ENCODE assay signal across 25 cellular contexts in the genomic region with DNA sequence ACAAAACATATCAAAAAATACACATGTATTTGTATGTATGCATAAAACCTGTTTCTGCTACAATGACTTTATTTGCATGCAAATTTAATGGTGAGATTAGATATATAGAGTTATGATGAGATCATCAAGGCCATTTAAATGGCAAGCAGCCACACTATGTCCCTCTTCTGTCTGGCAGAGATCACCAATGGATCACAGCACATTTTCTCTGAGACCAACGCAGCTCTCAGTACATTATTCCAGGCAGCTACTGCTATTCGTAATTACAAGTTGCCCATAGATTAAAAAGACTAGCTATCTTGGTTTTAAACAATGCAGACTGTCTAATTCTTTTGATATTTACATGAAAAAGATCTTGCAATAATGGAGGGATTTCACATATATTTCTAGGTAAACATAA.
DNase-seq lines count a peak whose midpoint lies in the region; ATAC-seq and TF ChIP-seq lines count a peak whose summit lies in the region.
"Had no signal": no experiment of that assay in that cellular context is flagged by ENCODE, and none has a peak within 500 bp of the region (broad histone marks: within the 10 kb centered on the region; RNA-seq: fewer than 3 reads in every experiment).

No MANE protein-coding gene starts in this region.

- TF ChIP-seq CTCF in smooth muscle cell (IDR thresholded peaks at IDR 0.05; ENCODE audit: borderline replicate concordance, insufficient read depth, poor library complexity, severe bottlenecking) = no peak
- no peak for TF ChIP-seq CTCF in vagina (IDR thresholded peaks at IDR 0.05)

- no peak for TF ChIP-seq POLR2A in vagina (IDR thresholded peaks at IDR 0.05)

- H3K9ac ChIP-seq in SK-N-MC (ENCODE audit: insufficient read length) = peak overlapping the region; percentile 4
- H3K9ac ChIP-seq in smooth muscle cell (ENCODE audit: low read depth) = no peak overlapping the region
- H3K9ac ChIP-seq: BLaER1 treated with 17β-estradiol and CSF1 and Interleukin-3, amounts not matched to agents 10 nM and 100 nM; SK-N-SH had no signal

- no peak overlapping the region for H3K4me3 ChIP-seq in SK-N-MC
- no peak overlapping the region for H3K4me3 ChIP-seq in mesodermal cell (ENCODE audit: extremely low read depth, insufficient read depth, low read length, poor library complexity, severe bottlenecking)
- no peak overlapping the region for H3K4me3 ChIP-seq in smooth muscle cell
- no peak overlapping the region for H3K4me3 ChIP-seq in vagina
- H3K4me3 ChIP-seq: BLaER1 treated with 17β-estradiol and CSF1 and Interleukin-3, amounts not matched to agents 10 nM and 100 nM; HAP-1; PC-9 had no signal

- H3K27me3 ChIP-seq in smooth muscle cell (ENCODE audit: low read depth) (no peaks in the 10 kb centered on the region), vagina (no peaks in the 10 kb centered on the region)
- H3K27me3 ChIP-seq: BLaER1 treated with 17β-estradiol and CSF1 and Interleukin-3, amounts not matched to agents 10 nM and 100 nM had no signal

- peaks cover 9% of the 10 kb centered on the region for H4K20me1 ChIP-seq in smooth muscle cell (ENCODE audit: low read depth)
- H4K20me1 ChIP-seq: BLaER1 treated with 17β-estradiol and CSF1 and Interleukin-3, amounts not matched to agents 10 nM and 100 nM had no signal

- H3K36me3 ChIP-seq in SK-N-MC (ENCODE audit: insufficient read depth, low read length) (no peaks in the 10 kb centered on the region), mesodermal cell (ENCODE audit: control insufficient read depth, insufficient read depth, low read length) (no peaks in the 10 kb centered on the region), smooth muscle cell (ENCODE audit: low read depth) (no peaks in the 10 kb centered on the region), vagina (no peaks in the 10 kb centered on the region)
- H3K36me3 ChIP-seq: BLaER1 treated with 17β-estradiol and CSF1 and Interleukin-3, amounts not matched to agents 10 nM and 100 nM; HAP-1 had no signal

- no peak overlapping the region for H2AFZ ChIP-seq in smooth muscle cell (ENCODE audit: low read depth)
- H2AFZ ChIP-seq: PC-9 had no signal

- H3K4me1 ChIP-seq in mesodermal cell (ENCODE audit: control insufficient read depth, insufficient read depth, low read length, poor library complexity, severe bottlenecking) (peaks cover 9% of the 10 kb centered on the region), smooth muscle cell (ENCODE audit: low read depth) (peaks cover 9% of the 10 kb centered on the region), vagina (peaks cover 6% of the 10 kb centered on the region)
- H3K4me1 ChIP-seq: HAP-1 had no signal

- H3K9me3 ChIP-seq in SK-N-MC (ENCODE audit: low read depth, low read length) (no peaks in the 10 kb centered on the region), mesodermal cell (ENCODE audit: control insufficient read depth, low read length) (no peaks in the 10 kb centered on the region), smooth muscle cell (replicated peaks; ENCODE audit: low read depth) (no peaks in the 10 kb centered on the region), vagina (no peaks in the 10 kb centered on the region)
- H3K9me3 ChIP-seq: BLaER1 treated with 17β-estradiol and CSF1 and Interleukin-3, amounts not matched to agents 10 nM and 100 nM; HAP-1; SK-N-SH had no signal

- 100% methylated on average over 1 of the region's 2 CpGs for WGBS in mesodermal cell (ENCODE audit: insufficient coverage in 2 of 2), 2 experiments
- WGBS in smooth muscle cell (ENCODE audit: low lambda C conversion rate) = 70% methylated on average over 2 of the region's 2 CpGs

- ATAC-seq in HG02571 (IDR thresholded peaks at IDR 0.05; ENCODE audit: unreplicated experiment) = no peak

- peaks cover 15% of the 10 kb centered on the region for H3K79me2 ChIP-seq in smooth muscle cell (ENCODE audit: low read depth)

- no peaks in the 10 kb centered on the region for H3F3A ChIP-seq in smooth muscle cell (ENCODE audit: low read depth)

- DNase-seq in DMS 273 (lab: John Stamatoyannopoulos, UW; ENCODE audit: unreplicated experiment) = peak; percentile 43
- no peak for DNase-seq in DMS 273 treated with DMSO at 0.1 percent for 48 hours (lab: John Stamatoyannopoulos, UW)
- DNase-seq in SK-N-MC (ENCODE audit: low read depth, low spot score) = no peak
- no peak for DNase-seq in smooth muscle cell (lab: John Stamatoyannopoulos, UW; ENCODE audit: unreplicated experiment)
- DNase-seq in activated CD4-positive, alpha-beta T cell treated with anti-CD3 and anti-CD28 coated beads, Interleukin-2, amount 50 U/mL, for 4 hours = no peak
- DNase-seq in vagina (ENCODE audit: extremely low spot score in 2 of 2) = no peak
- DNase-seq: AML-193; CD4-positive, alpha-beta T cell; DMS79 treated with DMSO at 0.1 percent for 48 hours; GF-D8; GOT3; NCI-H1048; NCI-H1417; NCI-H1694; NCI-H2029 treated with DMSO at 0.1 percent for 48 hours; NCI-H446 treated with DMSO at 0.1 percent for 48 hours; NCI-H526; PC-9; SHP77 treated with DMSO at 0.1 percent for 48 hours; SK-N-SH had no signal

- intact Hi-C loops in vagina (cut with DNase I) = no loop called here

- peak overlapping the region; percentile 54 for H3K27ac ChIP-seq in SK-N-MC
- H3K27ac ChIP-seq in mesodermal cell (ENCODE audit: low read depth, low read length, severe bottlenecking) = peak overlapping the region; percentile 44
- H3K27ac ChIP-seq in smooth muscle cell (ENCODE audit: low read depth) = peak overlapping the region; percentile 8
- no peak overlapping the region for H3K27ac ChIP-seq in vagina
- H3K27ac ChIP-seq: BLaER1 treated with 17β-estradiol and CSF1 and Interleukin-3, amounts not matched to agents 10 nM and 100 nM; HL-60; PC-9 had no signal

- H3K4me2 ChIP-seq in smooth muscle cell = peak overlapping the region; percentile 18
- H3K4me2 ChIP-seq: BLaER1 treated with 17β-estradiol and CSF1 and Interleukin-3, amounts not matched to agents 10 nM and 100 nM; PC-9; SK-N-SH had no signal
